Comparison of ENCODE assay signal across 7 cellular contexts in the genomic region with DNA sequence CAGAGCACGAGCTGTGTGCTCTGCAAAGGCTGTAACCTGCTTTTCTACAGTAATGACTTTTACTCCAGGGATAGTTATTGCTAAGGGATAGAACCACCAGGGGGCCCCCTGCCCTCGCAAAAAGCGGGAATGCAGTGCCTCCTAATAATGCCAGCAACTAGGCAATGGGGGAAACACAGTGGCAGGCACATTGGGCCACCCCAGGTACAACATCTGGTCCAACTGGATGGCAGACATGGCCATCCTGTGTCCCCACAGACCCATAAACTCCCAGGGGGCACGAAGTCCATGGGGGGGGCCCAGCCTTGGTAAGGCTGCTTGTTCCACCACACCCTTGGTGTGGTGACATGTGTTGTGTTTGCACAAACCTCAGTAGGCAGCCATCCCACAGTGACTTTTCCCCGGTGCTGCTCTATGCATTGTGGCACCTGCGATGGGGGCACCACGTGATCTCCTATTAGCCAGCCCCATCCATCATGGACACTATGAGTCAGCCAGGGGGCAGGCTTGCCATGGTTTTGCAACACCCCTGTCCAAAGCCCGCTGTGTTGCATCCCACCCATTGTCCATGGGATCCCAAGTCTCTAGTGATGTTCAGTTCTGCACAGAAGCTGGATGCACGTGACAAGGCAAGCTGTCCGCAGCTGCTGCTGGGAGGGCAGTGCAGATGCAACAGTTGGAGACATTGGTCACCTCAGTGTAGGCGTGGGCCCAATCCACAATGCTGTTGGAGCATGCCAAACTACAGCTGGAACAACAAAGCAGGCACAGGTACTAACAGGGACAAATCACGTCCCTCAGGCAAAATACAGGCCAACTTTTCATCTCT.
DNase-seq lines count a peak whose midpoint lies in the region; ATAC-seq and TF ChIP-seq lines count a peak whose summit lies in the region.

No MANE protein-coding gene starts in this region.

- DNase-seq in EH (ENCODE audit: low read depth) = peak; percentile 38
- DNase-seq in HT-29 (ENCODE audit: low spot score) = peak; percentile 66
- peak; percentile 75 for DNase-seq in SHP77 (lab: John Stamatoyannopoulos, UW)
- DNase-seq in endothelial cell (ENCODE audit: low spot score) = peak; percentile 73
- DNase-seq in neural progenitor cell (ENCODE audit: low spot score) = peak; percentile 76

- no peaks in the 10 kb centered on the region for H3K4me1 ChIP-seq in neural progenitor cell
- H3K4me1 ChIP-seq in gastroesophageal sphincter = peaks cover 0 to 4% (median 0%) of the 10 kb centered on the region in 3 donors

- H3F3A ChIP-seq in neural progenitor cell (ENCODE audit: low read depth) = no peaks in the 10 kb centered on the region

- H3K36me3 Mint-ChIP-seq in endothelial cell (ENCODE audit: low read depth, unreplicated experiment) (no peaks in the 10 kb centered on the region), neural progenitor cell (no peaks in the 10 kb centered on the region)

- H3K9me3 Mint-ChIP-seq in endothelial cell (ENCODE audit: unreplicated experiment) = no peaks in the 10 kb centered on the region
- H3K9me3 Mint-ChIP-seq in neural progenitor cell = peaks cover 2% of the 10 kb centered on the region

- no peak for TF ChIP-seq POLR2A in gastroesophageal sphincter (IDR thresholded peaks at IDR 0.05)

- no peaks in the 10 kb centered on the region for H4K20me1 ChIP-seq in neural progenitor cell (ENCODE audit: low read depth)

- no peak for TF ChIP-seq EP300 in gastroesophageal sphincter (IDR thresholded peaks at IDR 0.05)

- peak overlapping the region; percentile 50 for H2AFZ ChIP-seq in neural progenitor cell (replicated peaks)

- H3K27me3 Mint-ChIP-seq in endothelial cell (ENCODE audit: unreplicated experiment) (peaks cover 2% of the 10 kb centered on the region), neural progenitor cell (ENCODE audit: insufficient read depth, low read depth) (peaks cover 4% of the 10 kb centered on the region)

- H3K4me1 Mint-ChIP-seq in endothelial cell (ENCODE audit: unreplicated experiment) (peaks cover 18% of the 10 kb centered on the region), neural progenitor cell (no peaks in the 10 kb centered on the region)

- no peaks in the 10 kb centered on the region for H3K36me3 ChIP-seq in neural progenitor cell
- no peaks in the 10 kb centered on the region for H3K36me3 ChIP-seq in gastroesophageal sphincter

- peak overlapping the region; percentile 81 for H3K27ac Mint-ChIP-seq in endothelial cell (ENCODE audit: unreplicated experiment)
- no peak overlapping the region for H3K27ac Mint-ChIP-seq in neural progenitor cell

- no peaks in the 10 kb centered on the region for H3K79me2 ChIP-seq in neural progenitor cell (ENCODE audit: low read depth)

- no peak overlapping the region for H3K4me2 ChIP-seq in neural progenitor cell

- H3K4me3 Mint-ChIP-seq in endothelial cell (ENCODE audit: unreplicated experiment) = no peak overlapping the region
- H3K4me3 Mint-ChIP-seq in neural progenitor cell = no peak overlapping the region

- H3K27ac ChIP-seq in neural progenitor cell = no peak overlapping the region
- H3K27ac ChIP-seq in gastroesophageal sphincter = no peak overlapping the region

- 83% methylated on average over 5 of the region's 12 CpGs; no CpG with 5 or more reads in 1 of the 2 donors for WGBS in gastroesophageal sphincter (ENCODE audit: low coverage in 1 of 2), 2 donors

- ATAC-seq in GM19452 (IDR thresholded peaks at IDR 0.05; ENCODE audit: unreplicated experiment) = no peak
- ATAC-seq in gastroesophageal sphincter = no peak

- H3K27me3 ChIP-seq in neural progenitor cell (no peaks in the 10 kb centered on the region), gastroesophageal sphincter (no peaks in the 10 kb centered on the region)

- no peak overlapping the region for H3K4me3 ChIP-seq in neural progenitor cell
- no peak overlapping the region for H3K4me3 ChIP-seq in gastroesophageal sphincter

- TF ChIP-seq CTCF in endothelial cell (IDR thresholded peaks at IDR 0.05; ENCODE audit: unreplicated experiment) (peak; percentile 62), neural progenitor cell (IDR thresholded peaks at IDR 0.05) (peak; percentile 69), gastroesophageal sphincter (IDR thresholded peaks at IDR 0.05) (peak in 2 of 4 experiments; percentile 20 to 46)

- no peak overlapping the region for H3K9ac ChIP-seq in neural progenitor cell

- H3K9me3 ChIP-seq in neural progenitor cell (ENCODE audit: low read depth) (no peaks in the 10 kb centered on the region), gastroesophageal sphincter (no peaks in the 10 kb centered on the region)
